Comparison of ENCODE assay signal across 23 cellular contexts in the genomic region with DNA sequence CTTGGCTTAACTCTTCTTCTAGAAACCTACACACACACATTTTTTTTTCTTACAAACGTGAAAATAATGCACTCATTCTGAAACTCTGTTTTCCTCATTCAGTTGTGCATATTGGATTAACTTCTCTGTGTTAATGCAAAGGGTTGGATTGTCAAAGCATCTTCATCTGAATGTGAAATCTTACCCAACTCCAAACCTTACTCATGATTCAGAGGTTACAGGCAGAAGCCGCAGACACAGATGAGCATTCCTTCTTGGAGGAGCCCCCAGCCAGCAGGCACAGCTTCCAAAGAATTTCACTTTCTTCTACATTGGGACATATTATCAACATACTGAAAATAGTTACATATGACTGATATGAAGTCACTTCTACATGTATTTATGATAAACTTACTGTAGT. TPM values are rescaled to one million over a fixed set of nuclear protein-coding genes. Genes with fewer than 3 reads are reported as not detected.
DNase-seq lines count a peak whose midpoint lies in the region; ATAC-seq and TF ChIP-seq lines count a peak whose summit lies in the region.
"Had no signal": no experiment of that assay in that cellular context is flagged by ENCODE, and none has a peak within 500 bp of the region (broad histone marks: within the 10 kb centered on the region; RNA-seq: fewer than 3 reads in every experiment).

No MANE protein-coding gene starts in this region.

- TF ChIP-seq CTCF in gastroesophageal sphincter (IDR thresholded peaks at IDR 0.05) (no peak), suprapubic skin (IDR thresholded peaks at IDR 0.05) (no peak), chondrocyte (IDR thresholded peaks at IDR 0.05) (no peak)

- no peak for TF ChIP-seq EP300 in gastroesophageal sphincter (IDR thresholded peaks at IDR 0.05)
- no peak for TF ChIP-seq EP300 in suprapubic skin (IDR thresholded peaks at IDR 0.05)

- DNase-seq in activated T-cell treated with anti-CD3 and anti-CD28 coated beads, Interleukin-2, amount 50 U/mL, for 72 hours, result no peak
- DNase-seq in activated T-cell treated with anti-CD3 and anti-CD28 coated beads, Interleukin-2, amount 50 U/mL, for 4 hours, result no peak
- peak; percentile 91 for DNase-seq in amniotic epithelial cell (ENCODE audit: low read depth)
- DNase-seq in stimulated activated effector memory CD8-positive, alpha-beta T cell treated with anti-CD3 and anti-CD28 coated beads, Interleukin-12 subunit alpha, Interleukin-12 subunit beta, amount 100 ng/mL, for 72 hours (ENCODE audit: low spot score in 2 of 2), result no peak
- no peak for DNase-seq in NCI-H2081 (lab: John Stamatoyannopoulos, UW)
- no peak for DNase-seq in suprapubic skin (ENCODE audit: low spot score in 2 of 2)
- no peak for DNase-seq in chondrocyte (ENCODE audit: low spot score)
- DNase-seq: activated CD8-positive, alpha-beta T cell treated with anti-CD3 and anti-CD28 coated beads for 36 hours; activated naive CD8-positive, alpha-beta T cell treated with anti-CD3 and anti-CD28 coated beads, Interleukin-2, amount 10 ng/mL, durations not matched to agents 7 days and 5 days; activated T-cell treated with anti-CD3 and anti-CD28 coated beads, Interleukin-2, amount 50 U/mL, for 48 hours; caudate nucleus; effector CD8-positive, alpha-beta T cell; hippocampal formation; KG1; mesenchymal stem cell; NCI-H1092; NCI-H2081 treated with DMSO at 0.1 percent for 48 hours; NCI-H526 treated with DMSO at 0.1 percent for 48 hours; SHP77 treated with DMSO at 0.1 percent for 48 hours; stimulated activated CD4-positive, alpha-beta T cell treated with anti-CD3 and anti-CD28 coated beads, Interleukin-15, amount 100 ng/mL, for 24 hours; stimulated activated naive B cell treated with anti-CD40 and anti-IgM and Interleukin-4, amounts not matched to agents 10 μg/mL and 1 μg/mL and 100 μg/mL, for 72 hours had no signal

- no peak for TF ChIP-seq POLR2A in gastroesophageal sphincter (IDR thresholded peaks at IDR 0.05)
- no peak for TF ChIP-seq POLR2A in suprapubic skin (IDR thresholded peaks at IDR 0.05)

- H3K4me3 Mint-ChIP-seq in activated T-cell treated with anti-CD3 and anti-CD28 coated beads, Interleukin-2, amount 50 U/mL, for 72 hours, result no peak overlapping the region
- H3K4me3 Mint-ChIP-seq in activated T-cell treated with anti-CD3 and anti-CD28 coated beads, Interleukin-2, amount 50 U/mL, for 4 hours, result no peak overlapping the region
- no peak overlapping the region for H3K4me3 Mint-ChIP-seq in stimulated activated effector memory CD8-positive, alpha-beta T cell treated with anti-CD3 and anti-CD28 coated beads, Interleukin-12 subunit alpha, Interleukin-12 subunit beta, amount 100 ng/mL, for 72 hours
- H3K4me3 Mint-ChIP-seq in chondrocyte (ENCODE audit: unreplicated experiment), result no peak overlapping the region
- H3K4me3 Mint-ChIP-seq: activated CD8-positive, alpha-beta T cell treated with anti-CD3 and anti-CD28 coated beads for 36 hours; activated naive CD8-positive, alpha-beta T cell treated with anti-CD3 and anti-CD28 coated beads, Interleukin-2, amount 10 ng/mL, durations not matched to agents 7 days and 5 days; stimulated activated naive B cell treated with anti-CD40 and anti-IgM and Interleukin-4, amounts not matched to agents 10 μg/mL and 1 μg/mL and 100 μg/mL, for 72 hours; type B pancreatic cell had no signal

- H3K4me1 ChIP-seq in gastroesophageal sphincter, result no peaks in the 10 kb centered on the region
- no peaks in the 10 kb centered on the region for H3K4me1 ChIP-seq in suprapubic skin

- no peaks in the 10 kb centered on the region for H3K9me3 ChIP-seq in gastroesophageal sphincter
- H3K9me3 ChIP-seq in suprapubic skin, result no peaks in the 10 kb centered on the region

- H3K36me3 ChIP-seq in gastroesophageal sphincter (peaks cover 0 to 3% of the 10 kb centered on the region in 2 donors), suprapubic skin (peaks cover under 1% of the 10 kb centered on the region)

- H3K27ac Mint-ChIP-seq in activated T-cell treated with anti-CD3 and anti-CD28 coated beads, Interleukin-2, amount 50 U/mL, for 72 hours, result peak overlapping the region; percentile 79
- peak overlapping the region; percentile 9 for H3K27ac Mint-ChIP-seq in stimulated activated effector memory CD8-positive, alpha-beta T cell treated with anti-CD3 and anti-CD28 coated beads, Interleukin-12 subunit alpha, Interleukin-12 subunit beta, amount 100 ng/mL, for 72 hours
- H3K27ac Mint-ChIP-seq in chondrocyte (ENCODE audit: unreplicated experiment), result no peak overlapping the region
- H3K27ac Mint-ChIP-seq: activated CD8-positive, alpha-beta T cell treated with anti-CD3 and anti-CD28 coated beads for 36 hours; activated naive CD8-positive, alpha-beta T cell treated with anti-CD3 and anti-CD28 coated beads, Interleukin-2, amount 10 ng/mL, durations not matched to agents 7 days and 5 days; stimulated activated naive B cell treated with anti-CD40 and anti-IgM and Interleukin-4, amounts not matched to agents 10 μg/mL and 1 μg/mL and 100 μg/mL, for 72 hours had no signal

- no peak overlapping the region for H3K27ac ChIP-seq in gastroesophageal sphincter
- no peak overlapping the region for H3K27ac ChIP-seq in suprapubic skin

- 67 to 88% methylated on average over 1 to 2 of the region's 2 CpGs for WGBS in gastroesophageal sphincter (ENCODE audit: low coverage in 1 of 2), 2 donors
- 79% methylated on average over 2 of the region's 2 CpGs for WGBS in suprapubic skin

- no peaks in the 10 kb centered on the region for H3K27me3 Mint-ChIP-seq in activated T-cell treated with anti-CD3 and anti-CD28 coated beads, Interleukin-2, amount 50 U/mL, for 72 hours (ENCODE audit: low read depth)
- H3K27me3 Mint-ChIP-seq in activated T-cell treated with anti-CD3 and anti-CD28 coated beads, Interleukin-2, amount 50 U/mL, for 4 hours (ENCODE audit: low read depth), result no peaks in the 10 kb centered on the region
- H3K27me3 Mint-ChIP-seq in chondrocyte (ENCODE audit: low read depth), result no peaks in the 10 kb centered on the region
- H3K27me3 Mint-ChIP-seq: activated CD8-positive, alpha-beta T cell treated with anti-CD3 and anti-CD28 coated beads for 36 hours; activated naive CD8-positive, alpha-beta T cell treated with anti-CD3 and anti-CD28 coated beads, Interleukin-2, amount 10 ng/mL, durations not matched to agents 7 days and 5 days; stimulated activated naive B cell treated with anti-CD40 and anti-IgM and Interleukin-4, amounts not matched to agents 10 μg/mL and 1 μg/mL and 100 μg/mL, for 72 hours; type B pancreatic cell had no signal

- no peaks in the 10 kb centered on the region for H3K9me3 Mint-ChIP-seq in activated T-cell treated with anti-CD3 and anti-CD28 coated beads, Interleukin-2, amount 50 U/mL, for 72 hours
- H3K9me3 Mint-ChIP-seq in activated T-cell treated with anti-CD3 and anti-CD28 coated beads, Interleukin-2, amount 50 U/mL, for 4 hours, result no peaks in the 10 kb centered on the region
- no peaks in the 10 kb centered on the region for H3K9me3 Mint-ChIP-seq in stimulated activated effector memory CD8-positive, alpha-beta T cell treated with anti-CD3 and anti-CD28 coated beads, Interleukin-12 subunit alpha, Interleukin-12 subunit beta, amount 100 ng/mL, for 72 hours
- H3K9me3 Mint-ChIP-seq in chondrocyte (ENCODE audit: low read depth), result no peaks in the 10 kb centered on the region
- H3K9me3 Mint-ChIP-seq: activated CD8-positive, alpha-beta T cell treated with anti-CD3 and anti-CD28 coated beads for 36 hours; activated naive CD8-positive, alpha-beta T cell treated with anti-CD3 and anti-CD28 coated beads, Interleukin-2, amount 10 ng/mL, durations not matched to agents 7 days and 5 days; stimulated activated naive B cell treated with anti-CD40 and anti-IgM and Interleukin-4, amounts not matched to agents 10 μg/mL and 1 μg/mL and 100 μg/mL, for 72 hours; type B pancreatic cell had no signal

- H3K4me1 Mint-ChIP-seq in activated T-cell treated with anti-CD3 and anti-CD28 coated beads, Interleukin-2, amount 50 U/mL, for 72 hours (ENCODE audit: low read depth), result peaks cover 32% of the 10 kb centered on the region
- H3K4me1 Mint-ChIP-seq in activated T-cell treated with anti-CD3 and anti-CD28 coated beads, Interleukin-2, amount 50 U/mL, for 4 hours (ENCODE audit: low read depth), result peaks cover 6% of the 10 kb centered on the region
- no peaks in the 10 kb centered on the region for H3K4me1 Mint-ChIP-seq in stimulated activated effector memory CD8-positive, alpha-beta T cell treated with anti-CD3 and anti-CD28 coated beads, Interleukin-12 subunit alpha, Interleukin-12 subunit beta, amount 100 ng/mL, for 72 hours
- peaks cover 10% of the 10 kb centered on the region for H3K4me1 Mint-ChIP-seq in chondrocyte (ENCODE audit: low read depth)

- H3K27me3 ChIP-seq in gastroesophageal sphincter (no peaks in the 10 kb centered on the region), suprapubic skin (no peaks in the 10 kb centered on the region)

- H3K36me3 Mint-ChIP-seq in activated T-cell treated with anti-CD3 and anti-CD28 coated beads, Interleukin-2, amount 50 U/mL, for 72 hours (ENCODE audit: insufficient read depth in 2 of 2), result peaks cover 0 to 3% of the 10 kb centered on the region in 2 donors
- H3K36me3 Mint-ChIP-seq in activated T-cell treated with anti-CD3 and anti-CD28 coated beads, Interleukin-2, amount 50 U/mL, for 4 hours (ENCODE audit: insufficient read depth), result peaks cover 3% of the 10 kb centered on the region
- H3K36me3 Mint-ChIP-seq in stimulated activated effector memory CD8-positive, alpha-beta T cell treated with anti-CD3 and anti-CD28 coated beads, Interleukin-12 subunit alpha, Interleukin-12 subunit beta, amount 100 ng/mL, for 72 hours, result no peaks in the 10 kb centered on the region
- no peaks in the 10 kb centered on the region for H3K36me3 Mint-ChIP-seq in chondrocyte (ENCODE audit: low read depth)
- H3K36me3 Mint-ChIP-seq: stimulated activated naive B cell treated with anti-CD40 and anti-IgM and Interleukin-4, amounts not matched to agents 10 μg/mL and 1 μg/mL and 100 μg/mL, for 72 hours; type B pancreatic cell had no signal

- H3K4me3 ChIP-seq in gastroesophageal sphincter, result no peak overlapping the region
- no peak overlapping the region for H3K4me3 ChIP-seq in suprapubic skin

- peak in 1 of 2 donors; percentile 29 for ATAC-seq in activated T-cell treated with anti-CD3 and anti-CD28 coated beads, Interleukin-2, amount 50 U/mL, for 72 hours (replicated peaks in 1 of 2)
- no peak for ATAC-seq in activated T-cell treated with anti-CD3 and anti-CD28 coated beads, Interleukin-2, amount 50 U/mL, for 4 hours
- peak; percentile 62 for ATAC-seq in gastroesophageal sphincter
- ATAC-seq in stimulated activated effector memory CD8-positive, alpha-beta T cell treated with anti-CD3 and anti-CD28 coated beads, Interleukin-12 subunit alpha, Interleukin-12 subunit beta, amount 100 ng/mL, for 72 hours, result no peak
- ATAC-seq: activated CD8-positive, alpha-beta T cell treated with anti-CD3 and anti-CD28 coated beads for 36 hours; stimulated activated naive B cell treated with anti-CD40 and anti-IgM and Interleukin-4, amounts not matched to agents 10 μg/mL and 1 μg/mL and 100 μg/mL, for 72 hours had no signal

RNA-seq across cellular contexts. Expression of a gene that starts 15.7 kb away (rescaled TPM):
- 10 to 100 TPM; 21.6 to 25.3 TPM for total RNA-seq in activated T-cell treated with anti-CD3 and anti-CD28 coated beads, Interleukin-2, amount 50 U/mL, for 72 hours
- total RNA-seq in activated T-cell treated with anti-CD3 and anti-CD28 coated beads, Interleukin-2, amount 50 U/mL, for 4 hours, result 1 to 10 TPM; 3.4 to 4.1 (median 3.9) TPM
- 10 to 100 TPM; 34.8 to 59.0 (median 37.1) TPM for total RNA-seq in gastroesophageal sphincter
- 100 to 1,000 TPM in 1 of 4 donors, 10 to 100 TPM in 3; 54.9 to 187 (median 62.1) TPM for total RNA-seq in suprapubic skin
- total RNA-seq in chondrocyte, result 8.9 to 12.4 TPM (median 10.7 TPM) in 3 replicates

RNA-seq across cellular contexts. Expression of a gene that starts 33.0 kb away (rescaled TPM):
- total RNA-seq in activated T-cell treated with anti-CD3 and anti-CD28 coated beads, Interleukin-2, amount 50 U/mL, for 72 hours, result 10 to 100 TPM; 28.7 to 35.3 TPM
- total RNA-seq in activated T-cell treated with anti-CD3 and anti-CD28 coated beads, Interleukin-2, amount 50 U/mL, for 4 hours, result 10 to 100 TPM; 18.4 to 23.1 (median 21.5) TPM
- total RNA-seq in gastroesophageal sphincter (10 to 100 TPM; 50.5 to 73.0 (median 65.7) TPM), suprapubic skin (10 to 100 TPM; 37.6 to 67.2 (median 52.8) TPM), chondrocyte (41.3 to 47.3 TPM (median 45.6 TPM) in 3 replicates)
